12 cellular contexts compared by ENCODE assay signal in genomic region chr1:9075023-9075422, GRCh38. TPM values are rescaled to one million over a fixed set of nuclear protein-coding genes. Genes with fewer than 3 reads are reported as not detected.
A peak's percentile ranks its signal among the peaks of the same experiment; 100 is the strongest.
DNase-seq lines count a peak whose midpoint lies in the region; ATAC-seq, FAIRE-seq and TF ChIP-seq lines count a peak whose summit lies in the region.
"Had no signal": no experiment of that assay in that cellular context is flagged by ENCODE, and none has a peak within 500 bp of the region (broad histone marks: within the 10 kb centered on the region; RNA-seq: fewer than 3 reads in every experiment).

No MANE protein-coding gene starts in this region.

- peaks cover 0 to 6% (median 0%) of the 10 kb centered on the region in 5 donors for H3K36me3 Mint-ChIP-seq in naive thymus-derived CD4-positive, alpha-beta T cell

- H3K27me3 Mint-ChIP-seq in naive thymus-derived CD4-positive, alpha-beta T cell, result peaks cover 6 to 26% (median 17%) of the 10 kb centered on the region in 5 donors

- H3K36me3 ChIP-seq in naive thymus-derived CD4-positive, alpha-beta T cell (ENCODE audit: control insufficient read depth in 2 of 3, insufficient read depth in 3 of 3, low read length in 3 of 3), result no peaks in the 10 kb centered on the region
- no peaks in the 10 kb centered on the region for H3K36me3 ChIP-seq in SJCRH30
- H3K36me3 ChIP-seq: thoracic aorta had no signal

- peaks cover 7 to 47% (median 29%) of the 10 kb centered on the region in 7 donors for H3K4me1 Mint-ChIP-seq in naive thymus-derived CD4-positive, alpha-beta T cell

- no peaks in the 10 kb centered on the region for H3K4me1 ChIP-seq in naive thymus-derived CD4-positive, alpha-beta T cell (ENCODE audit: control insufficient read depth in 2 of 2, insufficient read depth in 2 of 2, low read length in 2 of 2)
- no peaks in the 10 kb centered on the region; the same call in 1 of the 2 replicates for H3K4me1 ChIP-seq in SJCRH30

- H3K27me3 ChIP-seq in naive thymus-derived CD4-positive, alpha-beta T cell (ENCODE audit: control insufficient read depth in 2 of 2, insufficient read depth in 2 of 2, low read length in 2 of 2), result no peaks in the 10 kb centered on the region
- peaks cover 3% of the 10 kb centered on the region; the same call in 1 of the 2 replicates for H3K27me3 ChIP-seq in SJCRH30

- ATAC-seq in naive thymus-derived CD4-positive, alpha-beta T cell, result peak; percentile 55
- no peak for ATAC-seq in HG02588 (IDR thresholded peaks at IDR 0.05; ENCODE audit: unreplicated experiment)

- POLR2A ChIA-PET in naive thymus-derived CD4-positive, alpha-beta T cell (lab: Charles Lee), result no interaction called here

- DNase-seq in GM19239 (ENCODE audit: insufficient read length, low spot score) (no peak), NB4 (ENCODE audit: low read depth) (peak; percentile 53), SW480 (ENCODE audit: low spot score) (peak; percentile 19), NCI-H1048 (lab: John Stamatoyannopoulos, UW) (no peak), SJCRH30 (no peak), NCI-H82 treated with DMSO at 0.1 percent for 48 hours (lab: John Stamatoyannopoulos, UW; ENCODE audit: unreplicated experiment) (no peak)
- no peak for DNase-seq in naive thymus-derived CD4-positive, alpha-beta T cell
- DNase-seq: activated effector memory CD4-positive, alpha-beta T cell treated with Interleukin-2 at 50 U/mL for 16 hours; HCEC 1CT had no signal

- peak; percentile 80 for FAIRE-seq in GM19239 (lab: Jason Lieb, UNC)
- FAIRE-seq: TTC549 had no signal

- CTCF ChIA-PET in naive thymus-derived CD4-positive, alpha-beta T cell (lab: Charles Lee), result no interaction called here

- H3K27ac ChIP-seq in naive thymus-derived CD4-positive, alpha-beta T cell (ENCODE audit: low read depth, low read length), result no peak overlapping the region
- no peak overlapping the region for H3K27ac ChIP-seq in SJCRH30
- H3K27ac ChIP-seq: thoracic aorta had no signal

- H3K9me3 ChIP-seq in naive thymus-derived CD4-positive, alpha-beta T cell (ENCODE audit: control insufficient read depth in 2 of 3, low read length in 3 of 3), result no peaks in the 10 kb centered on the region
- no peaks in the 10 kb centered on the region for H3K9me3 ChIP-seq in SJCRH30 (replicated peaks)
- H3K9me3 ChIP-seq: thoracic aorta had no signal

- peak overlapping the region in 4 of 10 donors; percentile 3 to 49 (median 42) for H3K4me3 Mint-ChIP-seq in naive thymus-derived CD4-positive, alpha-beta T cell

- TF ChIP-seq POLR2A in NB4 (IDR thresholded peaks at IDR 0.05; ENCODE audit: extremely low read depth, insufficient read length), result no peak

- TF ChIP-seq CTCF in NB4 (IDR thresholded peaks at IDR 0.05; ENCODE audit: low read depth, low read length), result no peak

- H3K27ac Mint-ChIP-seq in naive thymus-derived CD4-positive, alpha-beta T cell, result peak overlapping the region in 3 of 9 donors; percentile 12 to 79 (median 24)

- intact Hi-C loops in naive thymus-derived CD4-positive, alpha-beta T cell (cut with micrococcal nuclease), result no loop called here

- H3K9me3 Mint-ChIP-seq in naive thymus-derived CD4-positive, alpha-beta T cell, result no peaks in the 10 kb centered on the region

- no peak overlapping the region for H3K4me3 ChIP-seq in NB4 (ENCODE audit: low read depth, low read length)
- no peak overlapping the region for H3K4me3 ChIP-seq in naive thymus-derived CD4-positive, alpha-beta T cell (ENCODE audit: low read length)
- H3K4me3 ChIP-seq in SJCRH30, result no peak overlapping the region
- H3K4me3 ChIP-seq: thoracic aorta had no signal

RNA-seq across cellular contexts. Expression of gene SLC2A5, which starts 5.6 kb away (rescaled TPM):
- total RNA-seq in naive thymus-derived CD4-positive, alpha-beta T cell, result 1 to 10 TPM in 1 of 5 experiments, under 1 TPM in 3, not detected in 1; 0.08 to 1.1 (median 0.14) TPM
- polyA plus RNA-seq in naive thymus-derived CD4-positive, alpha-beta T cell, result not detected
- not detected in 2 replicates for total RNA-seq in SJCRH30 (2014; rRNA removed; shearing (Covaris generic))

RNA-seq across cellular contexts. Expression of gene SLC2A7, which starts 48.8 kb away (rescaled TPM):
- not detected for total RNA-seq in naive thymus-derived CD4-positive, alpha-beta T cell
- under 1 TPM in 1 of 2 donors, not detected in 1; 0.19 TPM for polyA plus RNA-seq in naive thymus-derived CD4-positive, alpha-beta T cell
- total RNA-seq in SJCRH30 (2014; rRNA removed; shearing (Covaris generic)), result not detected in 2 replicates
- total RNA-seq: thoracic aorta had no signal

RNA-seq across cellular contexts. Expression of gene GPR157, which starts 53.9 kb away (rescaled TPM):
- total RNA-seq in naive thymus-derived CD4-positive, alpha-beta T cell, result 10 to 100 TPM in 2 of 5 experiments, 1 to 10 TPM in 3; 4.0 to 14.1 (median 5.9) TPM
- 1 to 10 TPM; 1.4 to 2.0 TPM for polyA plus RNA-seq in naive thymus-derived CD4-positive, alpha-beta T cell
- not detected in 2 replicates for total RNA-seq in SJCRH30 (2014; rRNA removed; shearing (Covaris generic))

Comparison
In these comparisons a context has a peak if more than half of its experiments do, and no peak if none do; other contexts are left out.
1. DNase-seq: peak in NB4 (single experiment) and SW480 (single experiment); none in GM19239 (single experiment), naive thymus-derived CD4-positive, alpha-beta T cell (0 of 9), NCI-H1048 (single experiment), SJCRH30 (0 of 2) and NCI-H82 treated with DMSO at 0.1 percent for 48 hours (single experiment).